1 cellular context compared by ENCODE assay signal in genomic region chr9:96139592-96140251, GRCh38.
TF ChIP-seq lines count a peak whose summit lies in the region.

No MANE protein-coding gene starts in this region.

TF ChIP-seq in HEK293, 187 proteins besides CTCF, POLR2A, EP300 and RAD21 (continued from another document):
- no peak for TF ChIP-seq REST (tag by site-specific recombination; IDR thresholded peaks at IDR 0.05)
- 0 out of 2 replicates have a peak, but pooled peaks have one; percentile 24 for TF ChIP-seq KLF16 (tag by site-specific recombination; IDR thresholded peaks at IDR 0.05)
- TF ChIP-seq ZNF433 (tag by site-specific recombination; IDR thresholded peaks at IDR 0.05; ENCODE audit: low read depth): no peak
- TF ChIP-seq ZNF580 (tag by site-specific recombination; IDR thresholded peaks at IDR 0.05): no peak
- TF ChIP-seq ZSCAN30 (tag by site-specific recombination; IDR thresholded peaks at IDR 0.05): no peak
- peak; percentile 41; the same call in 1 of the 2 replicates for TF ChIP-seq ZNF398 (tag by site-specific recombination; IDR thresholded peaks at IDR 0.05)
- no peak for TF ChIP-seq ZNF239 (tag by site-specific recombination; IDR thresholded peaks at IDR 0.05)
- TF ChIP-seq ZBTB20 (tag by site-specific recombination; IDR thresholded peaks at IDR 0.05): peak; percentile 88
- TF ChIP-seq ZBTB7A (tag by site-specific recombination; IDR thresholded peaks at IDR 0.05; ENCODE audit: low read depth): no peak
TF ChIP-seq in HEK293: peak in this region for 8.
